ENCODE assay signal across 29 cellular contexts in the genomic region with DNA sequence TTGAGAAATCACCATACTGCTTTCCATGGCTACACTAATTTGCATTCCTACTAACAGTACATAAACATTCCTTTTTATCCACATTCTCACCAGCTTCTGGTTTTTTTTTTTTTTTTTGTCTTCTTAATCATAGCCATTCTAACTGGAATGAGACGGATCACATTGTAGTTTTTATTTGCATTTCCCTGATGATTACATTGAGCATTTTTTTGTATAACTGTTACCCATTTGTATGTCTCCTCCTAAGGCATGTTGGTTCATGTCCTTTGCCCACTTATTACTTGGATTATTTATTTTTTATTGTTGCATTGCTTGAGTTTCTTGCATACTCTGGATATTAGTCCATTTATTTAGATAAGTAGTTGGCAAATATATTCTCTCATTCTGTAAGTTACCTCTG.
"Had no signal": no experiment of that assay in that cellular context is flagged by ENCODE, and none has a peak within 500 bp of the region (broad histone marks: within the 10 kb centered on the region; RNA-seq: fewer than 3 reads in every experiment).

No MANE protein-coding gene starts in this region.

- H3K27ac ChIP-seq: neural progenitor cell, ovary, parathyroid adenoma, psoas muscle, right lobe of liver, sigmoid colon, thoracic aorta, thyroid gland, tibial nerve, upper lobe of left lung, vagina had no signal

- H3K27me3 ChIP-seq: neural progenitor cell, ovary, right lobe of liver, sigmoid colon, thyroid gland, tibial nerve, upper lobe of left lung, vagina had no signal

- H3K27me3 Mint-ChIP-seq: naive thymus-derived CD4-positive, alpha-beta T cell; progenitor cell of endocrine pancreas; stimulated activated memory B cell treated with anti-CD40 and anti-IgM and Interleukin-4, amounts not matched to agents 10 μg/mL and 1 μg/mL and 100 μg/mL, for 72 hours; stimulated activated naive CD8-positive, alpha-beta T cell treated with anti-CD3 and anti-CD28 coated beads, Interleukin-15, amount 100 ng/mL, for 72 hours had no signal

- H2AFZ ChIP-seq: neural progenitor cell, parathyroid adenoma had no signal

- H3K4me1 ChIP-seq: neural progenitor cell, parathyroid adenoma, psoas muscle, right lobe of liver, sigmoid colon, thyroid gland, tibial nerve, upper lobe of left lung, vagina had no signal

- H3K36me3 ChIP-seq: neural progenitor cell, ovary, right lobe of liver, sigmoid colon, thoracic aorta, thyroid gland, tibial nerve, upper lobe of left lung, vagina had no signal

- H3K9me3 Mint-ChIP-seq: neural progenitor cell had no signal

- H3K36me3 Mint-ChIP-seq: neural progenitor cell; stimulated activated memory B cell treated with anti-CD40 and anti-IgM and Interleukin-4, amounts not matched to agents 10 μg/mL and 1 μg/mL and 100 μg/mL, for 72 hours had no signal

- H3K27ac Mint-ChIP-seq: naive thymus-derived CD4-positive, alpha-beta T cell; natural killer cell; nephron; neural progenitor cell; progenitor cell of endocrine pancreas; stimulated activated memory B cell treated with anti-CD40 and anti-IgM and Interleukin-4, amounts not matched to agents 10 μg/mL and 1 μg/mL and 100 μg/mL, for 72 hours; stimulated activated naive CD8-positive, alpha-beta T cell treated with anti-CD3 and anti-CD28 coated beads, Interleukin-15, amount 100 ng/mL, for 72 hours had no signal

- H3K4me1 Mint-ChIP-seq: naive thymus-derived CD4-positive, alpha-beta T cell; natural killer cell; nephron; neural progenitor cell; stimulated activated memory B cell treated with anti-CD40 and anti-IgM and Interleukin-4, amounts not matched to agents 10 μg/mL and 1 μg/mL and 100 μg/mL, for 72 hours; stimulated activated naive CD8-positive, alpha-beta T cell treated with anti-CD3 and anti-CD28 coated beads, Interleukin-15, amount 100 ng/mL, for 72 hours had no signal

- DNase-seq: naive thymus-derived CD4-positive, alpha-beta T cell; natural killer cell; occipital lobe; ovary; posterior cingulate gyrus; psoas muscle; right cardiac atrium; right lobe of liver; sigmoid colon; small intestine; stimulated activated CD4-positive, alpha-beta T cell treated with anti-CD3 and anti-CD28 coated beads, Interleukin-15, amount 100 ng/mL, for 24 hours; stimulated activated CD4-positive, alpha-beta T cell treated with anti-CD3 and anti-CD28 coated beads, Interleukin-4, amount 100 ng/mL, for 1 hour; stimulated activated CD4-positive, alpha-beta T cell treated with anti-CD3 and anti-CD28 coated beads, Interleukin-4, amount 100 ng/mL, for 4 hours; stimulated activated CD8-positive, alpha-beta memory T cell treated with anti-CD3 and anti-CD28 coated beads, Interleukin-4, amount 100 ng/mL, for 48 hours; stimulated activated naive CD4-positive, alpha-beta T cell; stimulated activated naive CD8-positive, alpha-beta T cell treated with anti-CD3 and anti-CD28 coated beads, Interleukin-15, amount 100 ng/mL, for 72 hours; stimulated activated naive CD8-positive, alpha-beta T cell treated with anti-CD3 and anti-CD28 coated beads, Interleukin-15, Interleukin-2, amounts not matched to agents 100 U/mL and 50 U/mL, for 24 hours; substantia nigra; thyroid gland; trophoblast cell; upper lobe of left lung had no signal

- H3K79me2 ChIP-seq: parathyroid adenoma had no signal

- H3K9me3 ChIP-seq: ovary, sigmoid colon, thoracic aorta, thyroid gland, vagina had no signal

- H3K4me3 ChIP-seq: neural progenitor cell, ovary, psoas muscle, right lobe of liver, sigmoid colon, thoracic aorta, thyroid gland, tibial nerve, upper lobe of left lung, vagina had no signal

- H3K4me2 ChIP-seq: neural progenitor cell had no signal

- H3K4me3 Mint-ChIP-seq: naive thymus-derived CD4-positive, alpha-beta T cell; natural killer cell; nephron; neural progenitor cell; stimulated activated memory B cell treated with anti-CD40 and anti-IgM and Interleukin-4, amounts not matched to agents 10 μg/mL and 1 μg/mL and 100 μg/mL, for 72 hours; stimulated activated naive CD8-positive, alpha-beta T cell treated with anti-CD3 and anti-CD28 coated beads, Interleukin-15, amount 100 ng/mL, for 72 hours had no signal

- H3K9ac ChIP-seq: neural progenitor cell, parathyroid adenoma had no signal
